In genomic region chr7:132246591-132246990, GRCh38 we compare ENCODE assay signal across 33 cellular contexts.
"Had no signal": no experiment of that assay in that cellular context is flagged by ENCODE, and none has a peak within 500 bp of the region (broad histone marks: within the 10 kb centered on the region; RNA-seq: fewer than 3 reads in every experiment).

No MANE protein-coding gene starts in this region.

- H3K9me3 ChIP-seq: adrenal gland, ascending aorta, body of pancreas, breast epithelium had no signal

- H3K4me3 ChIP-seq: adrenal gland, ascending aorta, body of pancreas, breast epithelium, cardiac muscle cell had no signal

- H3K4me1 ChIP-seq: adrenal gland had no signal

- H3K36me3 ChIP-seq: adrenal gland, ascending aorta, brain microvascular endothelial cell, breast epithelium, cardiac muscle cell had no signal

- DNase-seq: activated effector memory CD4-positive, alpha-beta T cell treated with anti-CD3 and anti-CD28 coated beads, Interleukin-2, amount 50 U/mL, for 16 hours; activated effector memory CD4-positive, alpha-beta T cell treated with Interleukin-2 at 50 U/mL for 16 hours; activated gamma-delta T cell; activated gamma-delta T cell treated with Interleukin-2 at 50 U/mL for 16 hours; activated naive CD4-positive, alpha-beta T cell; activated naive CD4-positive, alpha-beta T cell treated with anti-CD3 and anti-CD28 coated beads for 36 hours; activated naive CD4-positive, alpha-beta T cell treated with anti-CD3 and anti-CD28 coated beads, Interleukin-2, amount 10 ng/mL, durations not matched to agents 7 days and 5 days; activated naive CD4-positive, alpha-beta T cell treated with anti-CD3 and anti-CD28 coated beads, Interleukin-2, amount 50 U/mL, for 16 hours; activated naive CD4-positive, alpha-beta T cell treated with Interleukin-2 at 50 U/mL for 16 hours; activated naive CD8-positive, alpha-beta T cell treated with anti-CD3 and anti-CD28 coated beads for 36 hours; activated naive CD8-positive, alpha-beta T cell treated with anti-CD3 and anti-CD28 coated beads, Interleukin-2, amount 10 ng/mL, durations not matched to agents 7 days and 5 days; activated naive CD8-positive, alpha-beta T cell treated with anti-CD3 and anti-CD28 coated beads, Interleukin-2, amount 50 U/mL, for 24 hours; activated T-cell treated with anti-CD3 and anti-CD28 coated beads, Interleukin-2, amount 50 U/mL, for 24 hours; activated T-cell treated with anti-CD3 and anti-CD28 coated beads, Interleukin-2, amount 50 U/mL, for 4 hours; activated T-cell treated with anti-CD3 and anti-CD28 coated beads, Interleukin-2, amount 50 U/mL, for 48 hours; activated T-cell treated with anti-CD3 and anti-CD28 coated beads, Interleukin-2, amount 50 U/mL, for 72 hours; adrenal gland; amniotic stem cell; amygdala; anterior cingulate cortex; aorta; body of pancreas; brain microvascular endothelial cell; caudate nucleus; central memory CD4-positive, alpha-beta T cell; cerebellar nuclear complex had no signal

- H3K27ac ChIP-seq: adrenal gland, ascending aorta, body of pancreas, brain microvascular endothelial cell, breast epithelium, cardiac muscle cell had no signal

- FAIRE-seq: astrocyte, bronchial epithelial cell had no signal

- H3K27me3 ChIP-seq: adrenal gland, ascending aorta, body of pancreas, brain microvascular endothelial cell, breast epithelium, cardiac muscle cell had no signal

- ATAC-seq: activated naive CD4-positive, alpha-beta T cell treated with anti-CD3 and anti-CD28 coated beads, Interleukin-2, amount 50 U/mL, for 72 hours; activated naive CD8-positive, alpha-beta T cell treated with anti-CD3 and anti-CD28 coated beads, Interleukin-2, amount 50 U/mL, for 24 hours; activated T-cell treated with anti-CD3 and anti-CD28 coated beads, Interleukin-2, amount 50 U/mL, for 4 hours; activated T-cell treated with anti-CD3 and anti-CD28 coated beads, Interleukin-2, amount 50 U/mL, for 72 hours; activated T-helper 17 cell treated with anti-CD3 and anti-CD28 coated beads, Interleukin-2, amount 50 U/mL, for 72 hours; body of pancreas had no signal
